ENCODE assay signal across 14 cellular contexts in genomic region chr22:29702931-29703594, GRCh38. TPM values are rescaled to one million over a fixed set of nuclear protein-coding genes. Genes with fewer than 3 reads are reported as not detected.
DNase-seq lines count a peak whose midpoint lies in the region; ATAC-seq and TF ChIP-seq lines count a peak whose summit lies in the region.
"Had no signal": no experiment of that assay in that cellular context is flagged by ENCODE, and none has a peak within 500 bp of the region (broad histone marks: within the 10 kb centered on the region; RNA-seq: fewer than 3 reads in every experiment).

No MANE protein-coding gene starts in this region.

- no peak overlapping the region for H3K23ac ChIP-seq in mesendoderm (ENCODE audit: low read length)

- no peak overlapping the region for H4K8ac ChIP-seq in mesendoderm (ENCODE audit: low read depth, low read length)

- H2AK5ac ChIP-seq in mesendoderm (ENCODE audit: low read length), result no peak overlapping the region

- peak; percentile 49 for DNase-seq in NAMALWA (ENCODE audit: low spot score)
- peak; percentile 68 for DNase-seq in lower lobe of right lung
- no peak for DNase-seq in mesendoderm
- DNase-seq in Calu3, result no peak
- DNase-seq: cortex of kidney, NCI-H226 had no signal

- no peaks in the 10 kb centered on the region for H4K20me1 ChIP-seq in BLaER1

- peak overlapping the region; percentile 73 for H3K9ac ChIP-seq in BLaER1
- H3K9ac ChIP-seq in mesendoderm (ENCODE audit: low read length), result no peak overlapping the region

- peaks cover 14% of the 10 kb centered on the region for H3K4me1 Mint-ChIP-seq in Calu3 (ENCODE audit: low read depth, unreplicated experiment)

- H3K27ac Mint-ChIP-seq in Calu3 (ENCODE audit: unreplicated experiment), result no peak overlapping the region
- H3K27ac Mint-ChIP-seq: activated naive CD4-positive, alpha-beta T cell treated with anti-CD3 and anti-CD28 coated beads, Interleukin-2, amount 50 U/mL, for 24 hours; CD14-positive monocyte had no signal

- H3K4me3 ChIP-seq in BLaER1, result peak overlapping the region; percentile 46
- H3K4me3 ChIP-seq in lower lobe of right lung, result no peak overlapping the region
- H3K4me3 ChIP-seq in mesendoderm (ENCODE audit: low read length), result no peak overlapping the region
- H3K4me3 ChIP-seq: smooth muscle cell had no signal

- peak; percentile 60 to 74 for ATAC-seq in lower lobe of right lung
- no peak for ATAC-seq in GM18907 (IDR thresholded peaks at IDR 0.05; ENCODE audit: unreplicated experiment)
- ATAC-seq in GM21825 (IDR thresholded peaks at IDR 0.05; ENCODE audit: unreplicated experiment), result no peak

- no peaks in the 10 kb centered on the region for H3K79me2 ChIP-seq in mesendoderm (ENCODE audit: control insufficient read depth, insufficient read depth, low read length)

- H3K4me1 ChIP-seq in BLaER1 (peaks cover 94% of the 10 kb centered on the region), lower lobe of right lung (peaks cover 31% of the 10 kb centered on the region), mesendoderm (ENCODE audit: control insufficient read depth, low read depth, low read length) (peaks cover 4% of the 10 kb centered on the region)

- no peak overlapping the region for H3K18ac ChIP-seq in mesendoderm (ENCODE audit: low read length)

- peaks cover 13% of the 10 kb centered on the region for H3K36me3 Mint-ChIP-seq in Calu3 (ENCODE audit: insufficient read depth, unreplicated experiment)
- H3K36me3 Mint-ChIP-seq: activated naive CD4-positive, alpha-beta T cell treated with anti-CD3 and anti-CD28 coated beads, Interleukin-2, amount 50 U/mL, for 24 hours had no signal

- H2BK5ac ChIP-seq in mesendoderm (ENCODE audit: low read length), result no peak overlapping the region

- H3K79me1 ChIP-seq in mesendoderm (ENCODE audit: low read length), result no peaks in the 10 kb centered on the region

- H4K5ac ChIP-seq in mesendoderm (ENCODE audit: low read length), result no peak overlapping the region

- H3K4me3 Mint-ChIP-seq in Calu3 (ENCODE audit: low read depth, unreplicated experiment), result no peak overlapping the region
- H3K4me3 Mint-ChIP-seq: activated naive CD4-positive, alpha-beta T cell treated with anti-CD3 and anti-CD28 coated beads, Interleukin-2, amount 50 U/mL, for 24 hours had no signal

- no peak overlapping the region for H3K56ac ChIP-seq in mesendoderm (ENCODE audit: low read length)

- CTCF ChIA-PET in Calu3 (lab: Charles Lee), result interaction anchor here (0.6 to 2.0 kb wide), 4 partner anchors 13 to 1234 kb away, joined by 3 to 13 read pairs (median 3); partner anchors contain the start of gene THOC5

- H3K27me3 ChIP-seq in BLaER1, result no peaks in the 10 kb centered on the region
- H3K27me3 ChIP-seq in lower lobe of right lung (ENCODE audit: low read depth), result peaks cover 5% of the 10 kb centered on the region
- peaks cover 2% of the 10 kb centered on the region for H3K27me3 ChIP-seq in mesendoderm (ENCODE audit: insufficient read depth, low read length, poor library complexity)

- no peak overlapping the region for H3K4ac ChIP-seq in mesendoderm (ENCODE audit: low read depth, low read length)

- H3K4me2 ChIP-seq in BLaER1 (peak overlapping the region; percentile 97), mesendoderm (ENCODE audit: low read length) (no peak overlapping the region)
- H3K4me2 ChIP-seq: smooth muscle cell had no signal

- H3K9me3 ChIP-seq in BLaER1 (no peaks in the 10 kb centered on the region), lower lobe of right lung (no peaks in the 10 kb centered on the region)

- WGBS in mesendoderm (ENCODE audit: extremely low coverage, insufficient coverage, low lambda C conversion rate), result no CpG with 5 or more reads among the region's 21 CpGs

- intact Hi-C loops in lower lobe of right lung (cut with DNase I), result no loop called here
- intact Hi-C loops in Calu3 (cut with micrococcal nuclease; ENCODE audit: unreplicated experiment), result loop anchor here (5.0 kb wide), 2 partner anchors 64 to 304 kb away; partner anchors contain the start of genes UQCR10 and ZMAT5

- peaks cover 20% of the 10 kb centered on the region for H3K27me3 Mint-ChIP-seq in Calu3 (ENCODE audit: unreplicated experiment)
- H3K27me3 Mint-ChIP-seq: activated naive CD4-positive, alpha-beta T cell treated with anti-CD3 and anti-CD28 coated beads, Interleukin-2, amount 50 U/mL, for 24 hours had no signal

- no peak overlapping the region for H2BK120ac ChIP-seq in mesendoderm (ENCODE audit: low read depth, low read length)

- no peaks in the 10 kb centered on the region for H3K9me3 Mint-ChIP-seq in Calu3 (ENCODE audit: low read depth, unreplicated experiment)
- H3K9me3 Mint-ChIP-seq: activated naive CD4-positive, alpha-beta T cell treated with anti-CD3 and anti-CD28 coated beads, Interleukin-2, amount 50 U/mL, for 24 hours; CD14-positive monocyte had no signal

- H3K27ac ChIP-seq in BLaER1 (peak overlapping the region; percentile 91), VCaP (peak overlapping the region; percentile 91), lower lobe of right lung (no peak overlapping the region), mesendoderm (ENCODE audit: low read depth, low read length) (no peak overlapping the region)

- no peak overlapping the region for H2BK15ac ChIP-seq in mesendoderm (replicated peaks; ENCODE audit: low read depth)

- BruUV-seq in Calu3 (replicated peaks; lab: Mats Ljungman, UMichigan), result no TSS peak

- TF ChIP-seq CTCF in VCaP (conservative IDR thresholded peaks at IDR 0.05), result no peak
- TF ChIP-seq CTCF in lower lobe of right lung (IDR thresholded peaks at IDR 0.05), result no peak
- TF ChIP-seq CTCF in Calu3 (IDR thresholded peaks at IDR 0.05; ENCODE audit: unreplicated experiment), result no peak

- H3K36me3 ChIP-seq in BLaER1 (no peaks in the 10 kb centered on the region), lower lobe of right lung (no peaks in the 10 kb centered on the region), mesendoderm (ENCODE audit: control insufficient read depth, insufficient read depth, low read length) (no peaks in the 10 kb centered on the region)

RNA-seq across cellular contexts. Expression of gene CABP7, which starts 16.7 kb away (rescaled TPM):
- total RNA-seq in lower lobe of right lung (not detected), Calu3 (2022) (not detected in 2 replicates)
- polyA plus RNA-seq in mesendoderm (2013, experiment 1 of 2), result 0.03 TPM
- 0.01 TPM for polyA plus RNA-seq in mesendoderm (2013, experiment 2 of 2)
- total RNA-seq: HT-29, smooth muscle cell had no signal
- polyA plus RNA-seq: smooth muscle cell had no signal

Comparison
In these comparisons a context has a peak if more than half of its experiments do, and no peak if none do; other contexts are left out.
1. H3K27ac ChIP-seq: peak in BLaER1 (single experiment) and VCaP (single experiment); none in lower lobe of right lung (single experiment) and mesendoderm (single experiment).
2. DNase-seq: peak in NAMALWA (single experiment) and lower lobe of right lung (single experiment); none in mesendoderm (single experiment) and Calu3 (single experiment).
3. ATAC-seq: peak in lower lobe of right lung (2 of 2); none in GM18907 (single experiment) and GM21825 (single experiment).